ENCODE assay signal across 31 cellular contexts in genomic region chr14:34173916-34174315, GRCh38.
"Had no signal": no experiment of that assay in that cellular context is flagged by ENCODE, and none has a peak within 500 bp of the region (broad histone marks: within the 10 kb centered on the region; RNA-seq: fewer than 3 reads in every experiment).

No MANE protein-coding gene starts in this region.

- H3K36me3 ChIP-seq: adrenal gland, ascending aorta, brain microvascular endothelial cell, breast epithelium, cardiac muscle cell had no signal

- H3K27me3 ChIP-seq: adrenal gland, ascending aorta, body of pancreas, brain microvascular endothelial cell, breast epithelium, cardiac muscle cell had no signal

- H3K4me1 ChIP-seq: breast epithelium had no signal

- ATAC-seq: activated naive CD4-positive, alpha-beta T cell treated with anti-CD3 and anti-CD28 coated beads, Interleukin-2, amount 50 U/mL, for 72 hours; activated naive CD8-positive, alpha-beta T cell treated with anti-CD3 and anti-CD28 coated beads, Interleukin-2, amount 50 U/mL, for 24 hours; activated T-cell treated with anti-CD3 and anti-CD28 coated beads, Interleukin-2, amount 50 U/mL, for 4 hours; activated T-cell treated with anti-CD3 and anti-CD28 coated beads, Interleukin-2, amount 50 U/mL, for 72 hours; activated T-helper 17 cell treated with anti-CD3 and anti-CD28 coated beads, Interleukin-2, amount 50 U/mL, for 72 hours; body of pancreas had no signal

- DNase-seq: activated effector memory CD4-positive, alpha-beta T cell treated with anti-CD3 and anti-CD28 coated beads, Interleukin-2, amount 50 U/mL, for 16 hours; activated effector memory CD4-positive, alpha-beta T cell treated with Interleukin-2 at 50 U/mL for 16 hours; activated gamma-delta T cell; activated gamma-delta T cell treated with Interleukin-2 at 50 U/mL for 16 hours; activated naive CD4-positive, alpha-beta T cell; activated naive CD4-positive, alpha-beta T cell treated with anti-CD3 and anti-CD28 coated beads for 36 hours; activated naive CD4-positive, alpha-beta T cell treated with anti-CD3 and anti-CD28 coated beads, Interleukin-2, amount 10 ng/mL, durations not matched to agents 7 days and 5 days; activated naive CD4-positive, alpha-beta T cell treated with anti-CD3 and anti-CD28 coated beads, Interleukin-2, amount 50 U/mL, for 16 hours; activated naive CD4-positive, alpha-beta T cell treated with Interleukin-2 at 50 U/mL for 16 hours; activated naive CD8-positive, alpha-beta T cell treated with anti-CD3 and anti-CD28 coated beads for 36 hours; activated naive CD8-positive, alpha-beta T cell treated with anti-CD3 and anti-CD28 coated beads, Interleukin-2, amount 10 ng/mL, durations not matched to agents 7 days and 5 days; activated naive CD8-positive, alpha-beta T cell treated with anti-CD3 and anti-CD28 coated beads, Interleukin-2, amount 50 U/mL, for 24 hours; activated T-cell treated with anti-CD3 and anti-CD28 coated beads, Interleukin-2, amount 50 U/mL, for 24 hours; activated T-cell treated with anti-CD3 and anti-CD28 coated beads, Interleukin-2, amount 50 U/mL, for 4 hours; activated T-cell treated with anti-CD3 and anti-CD28 coated beads, Interleukin-2, amount 50 U/mL, for 48 hours; activated T-cell treated with anti-CD3 and anti-CD28 coated beads, Interleukin-2, amount 50 U/mL, for 72 hours; adrenal gland; amniotic stem cell; amygdala; anterior cingulate cortex; aorta; body of pancreas; brain microvascular endothelial cell; caudate nucleus; central memory CD4-positive, alpha-beta T cell; cerebellar nuclear complex had no signal

- H3K27ac ChIP-seq: adrenal gland, ascending aorta, body of pancreas, brain microvascular endothelial cell, breast epithelium, cardiac muscle cell had no signal

- H3K9me3 ChIP-seq: adrenal gland, ascending aorta, body of pancreas, breast epithelium had no signal

- H3K4me3 ChIP-seq: adrenal gland, ascending aorta, body of pancreas, breast epithelium, cardiac muscle cell had no signal
